ENCODE assay signal across 15 cellular contexts in the genomic region with DNA sequence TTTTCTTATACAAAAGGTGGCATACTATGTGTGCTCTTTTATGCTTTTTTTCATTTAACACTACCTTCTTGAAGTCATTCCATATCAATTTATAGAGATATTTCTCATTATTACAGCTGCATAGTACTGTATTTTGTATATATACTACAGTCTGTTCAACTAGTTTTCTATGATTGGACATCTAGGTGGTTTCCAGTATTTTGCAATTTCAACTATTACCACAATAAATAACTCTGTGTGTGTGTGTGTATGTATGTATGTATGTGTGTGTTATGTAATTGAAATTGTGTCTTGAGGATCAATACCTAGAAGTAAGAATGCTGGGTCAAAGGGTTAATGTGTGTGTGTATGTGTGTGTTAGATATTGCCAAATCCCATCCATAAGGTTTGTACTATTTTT. TPM values are rescaled to one million over a fixed set of nuclear protein-coding genes. Genes with fewer than 3 reads are reported as not detected.
A peak's percentile ranks its signal among the peaks of the same experiment; 100 is the strongest.
DNase-seq lines count a peak whose midpoint lies in the region; ATAC-seq and TF ChIP-seq lines count a peak whose summit lies in the region.
"Had no signal": no experiment of that assay in that cellular context is flagged by ENCODE, and none has a peak within 500 bp of the region (broad histone marks: within the 10 kb centered on the region; RNA-seq: fewer than 3 reads in every experiment).

No MANE protein-coding gene starts in this region.

- H3K36me3 Mint-ChIP-seq in activated T-cell treated with anti-CD3 and anti-CD28 coated beads, Interleukin-2, amount 50 U/mL, for 72 hours (ENCODE audit: insufficient read depth in 2 of 2), result no peaks in the 10 kb centered on the region
- H3K36me3 Mint-ChIP-seq in mesothelial cell of epicardium, result no peaks in the 10 kb centered on the region

- in situ Hi-C loops in mammary epithelial cell (cut with MboI; ENCODE audit: low sequenced_read_pairs in 2 of 2), result no loop called here

- H3K79me2 ChIP-seq in mammary epithelial cell (ENCODE audit: insufficient read depth, low read length), result peaks cover 22% of the 10 kb centered on the region

- CTCF ChIA-PET in mammary epithelial cell (lab: Charles Lee; ENCODE audit: low non-redundant PET), result no interaction called here

- H3K4me1 Mint-ChIP-seq in activated T-cell treated with anti-CD3 and anti-CD28 coated beads, Interleukin-2, amount 50 U/mL, for 72 hours (ENCODE audit: low read depth), result peaks cover 76% of the 10 kb centered on the region
- peaks cover 71% of the 10 kb centered on the region for H3K4me1 Mint-ChIP-seq in mesothelial cell of epicardium

- H3K4me3 ChIP-seq in mammary epithelial cell (replicated peaks in 1 of 3; ENCODE audit: insufficient read depth in 1 of 3, low read depth in 2 of 3, low read length in 3 of 3) (no peak overlapping the region), tibial nerve (no peak overlapping the region), coronary artery (no peak overlapping the region)
- H3K4me3 ChIP-seq: A549, pancreas, upper lobe of left lung had no signal

- no peak for DNase-seq in activated T-cell treated with anti-CD3 and anti-CD28 coated beads, Interleukin-2, amount 50 U/mL, for 72 hours
- DNase-seq in activated T-cell treated with anti-CD3 and anti-CD28 coated beads, Interleukin-2, amount 50 U/mL, for 48 hours, result no peak
- peak; percentile 32 for DNase-seq in mammary epithelial cell
- DNase-seq in mesothelial cell of epicardium (ENCODE audit: low spot score in 2 of 2, unreplicated experiment in 2 of 2), result no peak
- no peak for DNase-seq in tibial nerve (ENCODE audit: low spot score in 2 of 2)
- DNase-seq in GM19238 (ENCODE audit: insufficient read length, low spot score), result no peak
- no peak for DNase-seq in coronary artery (ENCODE audit: low spot score)
- DNase-seq: Karpas-422; NCI-H146; NCI-H226; pancreas; stimulated activated naive B cell treated with anti-CD40 and anti-IgM and Interleukin-4, amounts not matched to agents 10 μg/mL and 1 μg/mL and 100 μg/mL, for 72 hours; upper lobe of left lung had no signal

- intact Hi-C loops in mammary epithelial cell (cut with micrococcal nuclease), result no loop called here

- no peak overlapping the region for H2AFZ ChIP-seq in mammary epithelial cell (ENCODE audit: low read depth, low read length)

- H3K4me1 ChIP-seq in mammary epithelial cell (ENCODE audit: insufficient read depth, low read length), result peaks cover 20% of the 10 kb centered on the region
- H3K4me1 ChIP-seq in tibial nerve, result peaks cover 0 to 85% (median 11%) of the 10 kb centered on the region in 4 donors

- no peak for TF ChIP-seq POLR2A in tibial nerve (IDR thresholded peaks at IDR 0.05)

- H3K27ac Mint-ChIP-seq in activated T-cell treated with anti-CD3 and anti-CD28 coated beads, Interleukin-2, amount 50 U/mL, for 72 hours, result peak overlapping the region; percentile 39
- H3K27ac Mint-ChIP-seq in mesothelial cell of epicardium, result peak overlapping the region; percentile 31
- H3K27ac Mint-ChIP-seq: stimulated activated naive B cell treated with anti-CD40 and anti-IgM and Interleukin-4, amounts not matched to agents 10 μg/mL and 1 μg/mL and 100 μg/mL, for 72 hours had no signal

- dilution Hi-C loops in mammary epithelial cell (cut with HindIII; ENCODE audit: low sequenced_read_pairs), result no loop called here

- H3K36me3 ChIP-seq in mammary epithelial cell (ENCODE audit: insufficient read depth, low read length) (no peaks in the 10 kb centered on the region), tibial nerve (no peaks in the 10 kb centered on the region)
- H3K36me3 ChIP-seq: pancreas, upper lobe of left lung had no signal

- H3K9me3 ChIP-seq in mammary epithelial cell (replicated peaks; ENCODE audit: insufficient read depth, low read length), result no peaks in the 10 kb centered on the region
- H3K9me3 ChIP-seq in tibial nerve, result no peaks in the 10 kb centered on the region
- H3K9me3 ChIP-seq: A549, pancreas, upper lobe of left lung had no signal

- H3K27me3 ChIP-seq in mammary epithelial cell (ENCODE audit: insufficient read depth, low read length), result no peaks in the 10 kb centered on the region
- H3K27me3 ChIP-seq in tibial nerve, result no peaks in the 10 kb centered on the region
- H3K27me3 ChIP-seq: pancreas, upper lobe of left lung had no signal

- H3K27ac ChIP-seq in mammary epithelial cell (ENCODE audit: insufficient read depth, low read depth, low read length), result no peak overlapping the region
- H3K27ac ChIP-seq in tibial nerve, result peak overlapping the region; percentile 2 to 85 (median 61)
- H3K27ac ChIP-seq in coronary artery, result peak overlapping the region in 1 of 2 donors; percentile 32
- H3K27ac ChIP-seq: A549, pancreas had no signal

- no peak for ATAC-seq in activated T-cell treated with anti-CD3 and anti-CD28 coated beads, Interleukin-2, amount 50 U/mL, for 72 hours (replicated peaks in 1 of 2)
- ATAC-seq in activated CD4-positive, CD25-positive, alpha-beta regulatory T cell treated with anti-CD3 and anti-CD28 coated beads, Interleukin-2, amount 50 U/mL, for 24 hours, result no peak
- ATAC-seq: A549; pancreas; stimulated activated naive B cell treated with anti-CD40 and anti-IgM and Interleukin-4, amounts not matched to agents 10 μg/mL and 1 μg/mL and 100 μg/mL, for 72 hours had no signal

- H3K9ac ChIP-seq in mammary epithelial cell (ENCODE audit: insufficient read depth, low read length), result no peak overlapping the region

- H3K4me3 Mint-ChIP-seq in activated T-cell treated with anti-CD3 and anti-CD28 coated beads, Interleukin-2, amount 50 U/mL, for 72 hours, result peak overlapping the region in 1 of 2 donors; percentile 31
- H3K4me3 Mint-ChIP-seq in mesothelial cell of epicardium, result no peak overlapping the region
- H3K4me3 Mint-ChIP-seq: stimulated activated naive B cell treated with anti-CD40 and anti-IgM and Interleukin-4, amounts not matched to agents 10 μg/mL and 1 μg/mL and 100 μg/mL, for 72 hours had no signal

- TF ChIP-seq EP300 in tibial nerve (IDR thresholded peaks at IDR 0.05), result no peak

- TF ChIP-seq CTCF in mammary epithelial cell (conservative IDR thresholded peaks at IDR 0.05 in 1 of 2, IDR thresholded peaks at IDR 0.05 in 1 of 2; ENCODE audit: extremely low read depth in 1 of 2, insufficient read depth in 1 of 2, low read depth in 1 of 2, low read length in 2 of 2), result no peak
- no peak for TF ChIP-seq CTCF in mesothelial cell of epicardium (IDR thresholded peaks at IDR 0.05; ENCODE audit: unreplicated experiment)
- no peak for TF ChIP-seq CTCF in tibial nerve (IDR thresholded peaks at IDR 0.05)
- TF ChIP-seq CTCF in coronary artery (IDR thresholded peaks at IDR 0.05), result no peak

- H3K9me3 Mint-ChIP-seq in activated T-cell treated with anti-CD3 and anti-CD28 coated beads, Interleukin-2, amount 50 U/mL, for 72 hours, result no peaks in the 10 kb centered on the region
- H3K9me3 Mint-ChIP-seq in mesothelial cell of epicardium, result no peaks in the 10 kb centered on the region
- H3K9me3 Mint-ChIP-seq: stimulated activated naive B cell treated with anti-CD40 and anti-IgM and Interleukin-4, amounts not matched to agents 10 μg/mL and 1 μg/mL and 100 μg/mL, for 72 hours had no signal

- H3K4me2 ChIP-seq in mammary epithelial cell (ENCODE audit: insufficient read depth, low read depth, low read length), result no peak overlapping the region
- H3K4me2 ChIP-seq: A549 had no signal

- H4K20me1 ChIP-seq in mammary epithelial cell (ENCODE audit: insufficient read depth, low read length), result no peaks in the 10 kb centered on the region

- no TSS peak for BruUV-seq in mammary epithelial cell (replicated peaks; lab: Mats Ljungman, UMichigan)

- H3K27me3 Mint-ChIP-seq in activated T-cell treated with anti-CD3 and anti-CD28 coated beads, Interleukin-2, amount 50 U/mL, for 72 hours (ENCODE audit: low read depth), result no peaks in the 10 kb centered on the region
- no peaks in the 10 kb centered on the region for H3K27me3 Mint-ChIP-seq in mesothelial cell of epicardium (ENCODE audit: low read depth)
- H3K27me3 Mint-ChIP-seq: stimulated activated naive B cell treated with anti-CD40 and anti-IgM and Interleukin-4, amounts not matched to agents 10 μg/mL and 1 μg/mL and 100 μg/mL, for 72 hours had no signal

RNA-seq across cellular contexts. Expression of a gene that starts 7.0 kb away (rescaled TPM):
- 10 to 100 TPM in 1 of 2 donors, 1 to 10 TPM in 1; 3.3 to 11.9 TPM for total RNA-seq in activated T-cell treated with anti-CD3 and anti-CD28 coated beads, Interleukin-2, amount 50 U/mL, for 72 hours
- total RNA-seq in mammary epithelial cell (10 to 100 TPM in 1 of 2 donors, 1 to 10 TPM in 1; 7.9 to 17.2 TPM), mesothelial cell of epicardium (19.4 to 21.7 TPM (median 21.1 TPM) in 3 replicates), tibial nerve (10 to 100 TPM; 19.9 to 28.6 (median 23.6) TPM)
- 2.9 TPM for polyA plus RNA-seq in mammary epithelial cell
- 1.0 TPM for polyA minus RNA-seq in mammary epithelial cell
